Comparison of ENCODE assay signal across 15 cellular contexts in the genomic region with DNA sequence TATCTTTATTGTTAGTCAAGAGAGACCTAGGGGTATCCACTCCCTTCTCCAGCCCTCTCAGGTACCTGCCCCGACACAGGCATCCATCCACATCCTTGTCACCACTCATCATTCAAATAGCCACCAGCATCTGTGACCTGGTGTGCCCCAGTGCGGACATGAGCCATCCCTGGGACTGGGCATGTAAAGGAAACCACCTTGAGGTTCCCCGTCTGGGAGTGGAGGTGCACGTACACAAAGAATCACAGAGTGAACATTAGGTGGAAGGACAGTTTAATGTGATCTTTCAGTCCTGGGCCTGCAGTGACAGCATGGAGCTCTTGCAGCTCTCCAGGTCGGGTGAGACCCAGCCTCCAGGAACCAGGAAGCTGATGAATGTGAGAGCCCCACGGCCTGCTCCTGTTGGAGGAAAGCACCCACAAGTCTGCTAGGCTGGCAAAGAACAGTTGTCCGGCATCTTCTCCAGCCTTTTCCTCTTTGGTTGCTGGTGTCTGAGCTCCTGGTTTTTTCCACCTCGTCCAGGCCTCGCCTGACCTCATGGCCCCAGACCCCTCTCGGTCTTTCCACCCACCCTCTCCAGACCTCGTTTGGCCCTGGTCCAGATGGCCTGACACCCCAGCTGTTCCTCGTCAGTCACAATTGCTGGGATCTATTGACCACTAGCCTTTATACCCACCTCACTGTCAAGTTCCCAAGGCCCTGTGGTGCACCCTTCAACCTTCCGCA. TPM values are rescaled to one million over a fixed set of nuclear protein-coding genes. Genes with fewer than 3 reads are reported as not detected.
A peak's percentile ranks its signal among the peaks of the same experiment; 100 is the strongest.
DNase-seq lines count a peak whose midpoint lies in the region; ATAC-seq and TF ChIP-seq lines count a peak whose summit lies in the region.
"Had no signal": no experiment of that assay in that cellular context is flagged by ENCODE, and none has a peak within 500 bp of the region (broad histone marks: within the 10 kb centered on the region; RNA-seq: fewer than 3 reads in every experiment).

No MANE protein-coding gene starts in this region.

- no peak overlapping the region for H3K4me2 ChIP-seq in osteoblast (ENCODE audit: insufficient read depth, low read length)

- no peak for TF ChIP-seq CTCF in osteoblast (IDR thresholded peaks at IDR 0.05; ENCODE audit: extremely low read depth, low read depth, low read length)

- no peaks in the 10 kb centered on the region for H3K79me2 ChIP-seq in osteoblast (ENCODE audit: insufficient read depth, low read length)

- peaks cover 47% of the 10 kb centered on the region for H3K36me3 ChIP-seq in osteoblast (ENCODE audit: insufficient read depth, low read length)

- H4K20me1 ChIP-seq in osteoblast (ENCODE audit: insufficient read depth, low read length): peaks cover 4% of the 10 kb centered on the region

- intact Hi-C loops in left colon (cut with DNase I, micrococcal nuclease): loop anchor here in 1 of 2 donors (10.0 kb wide), 1 partner anchor 111 kb away; the partner anchor contains the start of gene B4GALNT4

- H3K9me3 Mint-ChIP-seq in stimulated activated memory B cell treated with anti-CD40 and anti-IgM and Interleukin-4, amounts not matched to agents 10 μg/mL and 1 μg/mL and 100 μg/mL, for 72 hours: peaks cover 5% of the 10 kb centered on the region
- H3K9me3 Mint-ChIP-seq: CD8-positive, alpha-beta memory T cell had no signal

- no peak overlapping the region for H3K4me3 Mint-ChIP-seq in stimulated activated memory B cell treated with anti-CD40 and anti-IgM and Interleukin-4, amounts not matched to agents 10 μg/mL and 1 μg/mL and 100 μg/mL, for 72 hours
- H3K4me3 Mint-ChIP-seq: CD8-positive, alpha-beta memory T cell had no signal

- H3K4me3 ChIP-seq in osteoblast (ENCODE audit: insufficient read depth, low read length): no peak overlapping the region

- H3K27ac ChIP-seq in osteoblast (ENCODE audit: low read depth, low read length): no peak overlapping the region
- H3K27ac ChIP-seq: 22Rv1 had no signal

- peaks cover 51% of the 10 kb centered on the region for H3K36me3 Mint-ChIP-seq in stimulated activated memory B cell treated with anti-CD40 and anti-IgM and Interleukin-4, amounts not matched to agents 10 μg/mL and 1 μg/mL and 100 μg/mL, for 72 hours

- no peaks in the 10 kb centered on the region for H3K27me3 Mint-ChIP-seq in stimulated activated memory B cell treated with anti-CD40 and anti-IgM and Interleukin-4, amounts not matched to agents 10 μg/mL and 1 μg/mL and 100 μg/mL, for 72 hours
- H3K27me3 Mint-ChIP-seq: CD8-positive, alpha-beta memory T cell had no signal

- H3K9me3 ChIP-seq in osteoblast (ENCODE audit: low read depth, low read length): no peaks in the 10 kb centered on the region

- peak; percentile 16 for ATAC-seq in left colon
- ATAC-seq in stimulated activated memory B cell treated with anti-CD40 and anti-IgM and Interleukin-4, amounts not matched to agents 10 μg/mL and 1 μg/mL and 100 μg/mL, for 72 hours: no peak
- ATAC-seq: Right ventricle myocardium inferior, SK-N-SH treated with all-trans-retinoic acid at 6 μM for 48 hours had no signal

- no peaks in the 10 kb centered on the region for H3K27me3 ChIP-seq in osteoblast (ENCODE audit: insufficient read depth, low read length)

- peak; percentile 41 for DNase-seq in DMS53 (lab: John Stamatoyannopoulos, UW)
- no peak for DNase-seq in DMS53 treated with DMSO at 0.1 percent for 48 hours (lab: John Stamatoyannopoulos, UW; ENCODE audit: unreplicated experiment)
- DNase-seq in left colon: no peak
- no peak for DNase-seq in osteoblast (ENCODE audit: insufficient read length, low spot score, missing footprints)
- no peak for DNase-seq in NCI-H524 treated with DMSO at 0.1 percent for 48 hours (lab: John Stamatoyannopoulos, UW)
- DNase-seq: CD8-positive, alpha-beta memory T cell; GOT3; NCI-H1436 treated with DMSO at 0.1 percent for 48 hours; NCI-H2227 treated with DMSO at 0.1 percent for 48 hours; NCI-H526 treated with DMSO at 0.1 percent for 48 hours had no signal

- no peaks in the 10 kb centered on the region for H3K4me1 ChIP-seq in osteoblast (ENCODE audit: insufficient read depth, low read length)

- H2AFZ ChIP-seq in osteoblast (ENCODE audit: low read length): no peak overlapping the region

- H3K4me1 Mint-ChIP-seq in stimulated activated memory B cell treated with anti-CD40 and anti-IgM and Interleukin-4, amounts not matched to agents 10 μg/mL and 1 μg/mL and 100 μg/mL, for 72 hours: peaks cover 34% of the 10 kb centered on the region

- H3K27ac Mint-ChIP-seq in stimulated activated memory B cell treated with anti-CD40 and anti-IgM and Interleukin-4, amounts not matched to agents 10 μg/mL and 1 μg/mL and 100 μg/mL, for 72 hours: peak overlapping the region; percentile 78

RNA-seq across cellular contexts. Expression of gene PSMD13, which starts 16.5 kb away (rescaled TPM):
- 100 to 1,000 TPM in 1 of 2 donors, 10 to 100 TPM in 1; 99.5 to 111 TPM for total RNA-seq in left colon
- 110 and 117 TPM in 2 replicates for total RNA-seq in osteoblast

RNA-seq across cellular contexts. Expression of gene SIRT3, which starts 17.2 kb away (rescaled TPM):
- 10 to 100 TPM; 18.8 to 22.3 TPM for total RNA-seq in left colon
- total RNA-seq in osteoblast: 10.9 and 11.2 TPM in 2 replicates

RNA-seq across cellular contexts. Expression of gene NLRP6, which starts 24.9 kb away (rescaled TPM):
- under 1 TPM; 0.92 TPM for total RNA-seq in left colon
- total RNA-seq in osteoblast: not detected in 2 replicates
- total RNA-seq: Daoy had no signal

RNA-seq across cellular contexts. Expression of gene PGGHG, which starts 35.6 kb away (rescaled TPM):
- total RNA-seq in left colon (10 to 100 TPM; 18.8 to 20.6 TPM), osteoblast (7.7 and 8.7 TPM in 2 replicates)

RNA-seq across cellular contexts. Expression of gene RIC8A, which starts 45.8 kb away (rescaled TPM):
- total RNA-seq in left colon (10 to 100 TPM; 77.8 to 86.9 TPM), osteoblast (128 and 134 TPM in 2 replicates)
